In the genomic region with DNA sequence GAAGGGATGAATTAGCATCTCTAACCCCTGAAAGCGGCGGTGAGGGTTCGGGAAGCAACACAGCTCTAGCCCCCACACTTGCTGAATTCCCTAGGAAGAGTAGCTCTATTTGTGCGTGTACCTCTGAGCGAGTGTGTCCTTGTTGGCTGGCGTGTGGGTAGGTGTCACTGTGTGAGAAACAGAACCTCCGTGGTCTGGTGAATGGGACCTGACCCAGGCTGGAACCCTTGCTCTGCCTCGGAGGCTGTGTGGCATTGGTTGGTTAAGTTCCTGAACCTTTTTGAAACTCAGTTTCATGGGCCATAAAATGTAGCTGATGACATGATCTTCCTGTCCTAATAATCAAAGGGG, we compare ENCODE assay signal across 8 cellular contexts. TPM values are rescaled to one million over a fixed set of nuclear protein-coding genes. Genes with fewer than 3 reads are reported as not detected.
A peak's percentile ranks its signal among the peaks of the same experiment; 100 is the strongest.
DNase-seq lines count a peak whose midpoint lies in the region; ATAC-seq, FAIRE-seq and TF ChIP-seq lines count a peak whose summit lies in the region.

No MANE protein-coding gene starts in this region.

- H3K9me3 ChIP-seq in K562 (replicated peaks; ENCODE audit: control insufficient read depth, insufficient read depth, low read depth, low read length): no peaks in the 10 kb centered on the region
- H3K9me3 ChIP-seq in neural progenitor cell (ENCODE audit: low read depth): no peaks in the 10 kb centered on the region
- no peaks in the 10 kb centered on the region for H3K9me3 ChIP-seq in effector memory CD4-positive, alpha-beta T cell (ENCODE audit: control insufficient read depth, low read length)

- 14% methylated on average over 8 of the region's 8 CpGs for WGBS in K562 (ENCODE audit: insufficient coverage, low coverage, missing lambda C conversion rate)

- H3K4me2 ChIP-seq in K562 (ENCODE audit: insufficient read depth, low read length): peak overlapping the region; percentile 95
- H3K4me2 ChIP-seq in neural progenitor cell: peak overlapping the region; percentile 73

- ATAC-seq in HG03045 (IDR thresholded peaks at IDR 0.05; ENCODE audit: unreplicated experiment): peak; percentile 5
- no peak for ATAC-seq in K562

- DNase-seq in GM12865 (ENCODE audit: low read depth) (no peak), K562 (ENCODE audit: extremely low read depth in 1 of 4, low spot score in 3 of 4) (no peak), neural progenitor cell (ENCODE audit: low spot score) (no peak), OCI-M1 (lab: John Stamatoyannopoulos, UW) (no peak), NOMO-1 treated with dmso at 0.1 percent for 144 hours (lab: John Stamatoyannopoulos, UW; ENCODE audit: unreplicated experiment) (no peak), NCI-H748 (lab: John Stamatoyannopoulos, UW; ENCODE audit: unreplicated experiment) (no peak)
- DNase-seq in effector memory CD4-positive, alpha-beta T cell: no peak

- H3F3A ChIP-seq in neural progenitor cell (ENCODE audit: low read depth): no peaks in the 10 kb centered on the region

- H3K27me3 Mint-ChIP-seq in neural progenitor cell (ENCODE audit: insufficient read depth, low read depth): peaks cover 6% of the 10 kb centered on the region

- peak overlapping the region in 1 of 2 experiments; percentile 66; a peak in 1 of 4 replicates for H3K9ac ChIP-seq in K562 (ENCODE audit: insufficient read depth in 1 of 2, low read depth in 2 of 2, low read length in 2 of 2)
- H3K9ac ChIP-seq in neural progenitor cell: no peak overlapping the region

- peaks cover 4% of the 10 kb centered on the region for H3K36me3 Mint-ChIP-seq in neural progenitor cell

- H3K27ac Mint-ChIP-seq in neural progenitor cell: peak overlapping the region; percentile 83

- no peak for TF ChIP-seq RAD21 in K562 (CRISPR knock-in tag; conservative IDR thresholded peaks at IDR 0.05 in 1 of 2, IDR thresholded peaks at IDR 0.05 in 1 of 2)

- no peak for FAIRE-seq in K562 (lab: Jason Lieb, UNC)

- H2AFZ ChIP-seq in K562 (ENCODE audit: low read depth, low read length): peak overlapping the region; percentile 97
- peak overlapping the region; percentile 93 for H2AFZ ChIP-seq in neural progenitor cell (replicated peaks)

- H3K9me1 ChIP-seq in K562 (ENCODE audit: control insufficient read depth, insufficient read depth, low read length): peaks cover 6% of the 10 kb centered on the region

- H3K4me3 Mint-ChIP-seq in neural progenitor cell: peak overlapping the region; percentile 95

- no peaks in the 10 kb centered on the region for H3K27me3 ChIP-seq in K562 (ENCODE audit: control insufficient read depth in 2 of 2, insufficient read depth in 2 of 2, low read length in 2 of 2)
- peaks cover 13% of the 10 kb centered on the region for H3K27me3 ChIP-seq in neural progenitor cell
- H3K27me3 ChIP-seq in effector memory CD4-positive, alpha-beta T cell (replicated peaks; ENCODE audit: control insufficient read depth, insufficient read depth, low read length, poor library complexity, severe bottlenecking): no peaks in the 10 kb centered on the region

- TF ChIP-seq POLR2A in K562 (conservative IDR thresholded peaks at IDR 0.05): no peak

- in situ Hi-C loops in K562 (cut with MboI): no loop called here

- no peak overlapping the region; the same call in 2 of the 3 replicates for H3K27ac ChIP-seq in K562 (ENCODE audit: extremely low read depth, low read depth, low read length)
- H3K27ac ChIP-seq in neural progenitor cell: no peak overlapping the region
- no peak overlapping the region for H3K27ac ChIP-seq in effector memory CD4-positive, alpha-beta T cell (ENCODE audit: insufficient read depth, low read length, poor library complexity, severe bottlenecking)

- TF ChIP-seq CTCF in GM12865 (IDR thresholded peaks at IDR 0.05; ENCODE audit: insufficient read depth, low read depth, low read length, missing control alignments) (no peak), K562 (IDR thresholded peaks at IDR 0.05 in 2 of 3, conservative IDR thresholded peaks at IDR 0.05 in 1 of 3; ENCODE audit: insufficient read depth in 2 of 3, low read depth in 1 of 3, low read length in 3 of 3) (no peak), neural progenitor cell (IDR thresholded peaks at IDR 0.05) (no peak)

- H3K4me1 Mint-ChIP-seq in neural progenitor cell: peaks cover 41% of the 10 kb centered on the region

- CTCF ChIA-PET in K562 (lab: Yijun Ruan, JAX; ENCODE audit: low intra/inter-chr PET ratio): no interaction called here

- no peaks in the 10 kb centered on the region for H3K9me3 Mint-ChIP-seq in neural progenitor cell

- POLR2A ChIA-PET in K562 (lab: Yijun Ruan, JAX): interaction anchor here (0.6 kb wide), 1 partner anchor 10 kb away, joined by 3 read pairs; no protein-coding TSS in a partner anchor

- peaks cover 25 to 40% of the 10 kb centered on the region in 2 experiments; a peak in 4 of 5 replicates for H3K4me1 ChIP-seq in K562 (replicated peaks in 1 of 2; ENCODE audit: control insufficient read depth in 2 of 2, insufficient read depth in 2 of 2, low read length in 2 of 2)
- peaks cover 22% of the 10 kb centered on the region for H3K4me1 ChIP-seq in neural progenitor cell
- peaks cover 35% of the 10 kb centered on the region for H3K4me1 ChIP-seq in effector memory CD4-positive, alpha-beta T cell (ENCODE audit: control insufficient read depth, insufficient read depth, low read length, poor library complexity, severe bottlenecking)

- no TSS peak for BruUV-seq in K562 (replicated peaks; lab: Mats Ljungman, UMichigan)

- H4K20me1 ChIP-seq in K562 (replicated peaks; ENCODE audit: control insufficient read depth, insufficient read depth, low read length): peaks cover 31% of the 10 kb centered on the region; the same call in 1 of the 2 replicates
- peaks cover 38% of the 10 kb centered on the region for H4K20me1 ChIP-seq in neural progenitor cell (ENCODE audit: low read depth)

- no peak for TF ChIP-seq EP300 in K562 (IDR thresholded peaks at IDR 0.05; ENCODE audit: low read length)

- H3K36me3 ChIP-seq in K562 (ENCODE audit: control insufficient read depth, insufficient read depth, low read length) (peaks cover 25% of the 10 kb centered on the region; the same call in 2 of the 3 replicates), neural progenitor cell (no peaks in the 10 kb centered on the region)
- H3K36me3 ChIP-seq in effector memory CD4-positive, alpha-beta T cell (ENCODE audit: control insufficient read depth, insufficient read depth, low read length): peaks cover 19% of the 10 kb centered on the region

- H3K4me3 ChIP-seq in GM12865 (ENCODE audit: low read depth, low read length) (peak overlapping the region; percentile 40), K562 (peak overlapping the region; percentile 62; the same call in 1 of the 2 replicates), neural progenitor cell (peak overlapping the region; percentile 79)
- H3K4me3 ChIP-seq in effector memory CD4-positive, alpha-beta T cell (ENCODE audit: insufficient read depth, low read depth, low read length, poor library complexity, severe bottlenecking): no peak overlapping the region

- intact Hi-C loops in K562 (cut with micrococcal nuclease): loop anchor here (5.0 kb wide), 1 partner anchor 253 kb away; the partner anchor contains the start of gene CISH

- H3K79me2 ChIP-seq in K562 (ENCODE audit: control insufficient read depth, insufficient read depth, low read length) (peaks cover 41% of the 10 kb centered on the region), neural progenitor cell (ENCODE audit: low read depth) (peaks cover 36% of the 10 kb centered on the region)

RNA-seq across cellular contexts. Expression of gene TMEM115, which starts 0.4 kb away (rescaled TPM):
- total RNA-seq in K562 (2011; cell fraction: chromatin; rRNA removed; ENCODE audit: low replicate concordance): 7.7 and 30.8 TPM in 2 replicates
- total RNA-seq in K562 (2011; cell fraction: nucleolus; rRNA removed): 50.7 and 57.4 TPM in 2 replicates
- total RNA-seq in K562 (2011; cell fraction: nucleoplasm; rRNA removed): 23.5 and 25.0 TPM in 2 replicates
- total RNA-seq in K562 (2014; rRNA removed) (26.9 and 31.3 TPM in 2 replicates), K562 (2014; rRNA removed; fragmentation: Illumina TruSeq; extraction: Trizol) (4.0 and 5.9 TPM in 2 replicates), K562 (2015; rRNA removed; fragmentation: Illumina TruSeq; extraction: Trizol) (14.1 and 14.4 TPM in 2 replicates), K562 (2021) (22.5 and 24.8 TPM in 2 replicates), neural progenitor cell (ENCODE audit: low replicate concordance) (6.3 and 28.0 TPM in 2 replicates)
- polyA plus RNA-seq in K562 (2011; rRNA removed) (8.3 and 13.0 TPM in 2 replicates), K562 (2014; fragmentation: Illumina TruSeq; extraction: Trizol) (16.3 and 16.5 TPM in 2 replicates), K562 (2014; fragmentation: Nextera tagmentation; extraction: Ambion mirVana) (1 to 10 TPM; 1.6 to 2.7 TPM), K562 (2014; rRNA removed) (17.1 and 17.3 TPM in 2 replicates)
- 15.9 and 36.8 TPM in 2 replicates for polyA plus RNA-seq in K562 (2011; cell fraction: cytosol; rRNA removed)
- polyA plus RNA-seq in K562 (2011; cell fraction: nucleus; rRNA removed): 16.0 and 23.4 TPM in 2 replicates
- 14.7 and 19.4 TPM in 2 replicates for polyA plus RNA-seq in K562 (2012)
- 5.6 and 7.9 TPM in 2 replicates for polyA minus RNA-seq in K562 (2011; rRNA and poly(A)+ RNA removed)
- 11.5 and 13.2 TPM in 2 replicates for polyA minus RNA-seq in K562 (2011; cell fraction: cytosol; rRNA and poly(A)+ RNA removed)
- polyA minus RNA-seq in K562 (2011; cell fraction: nucleus; rRNA and poly(A)+ RNA removed): 14.7 and 15.9 TPM in 2 replicates

RNA-seq across cellular contexts. Expression of gene CYB561D2, which starts 9.1 kb away (rescaled TPM):
- total RNA-seq in K562 (2011; cell fraction: chromatin; rRNA removed; ENCODE audit: low replicate concordance): 5.4 and 28.5 TPM in 2 replicates
- total RNA-seq in K562 (2011; cell fraction: nucleolus; rRNA removed): 35.3 and 36.0 TPM in 2 replicates
- 16.8 and 20.9 TPM in 2 replicates for total RNA-seq in K562 (2011; cell fraction: nucleoplasm; rRNA removed)
- 13.8 and 18.8 TPM in 2 replicates for total RNA-seq in K562 (2014; rRNA removed)
- 5.1 and 8.9 TPM in 2 replicates for total RNA-seq in K562 (2014; rRNA removed; fragmentation: Illumina TruSeq; extraction: Trizol)
- total RNA-seq in K562 (2015; rRNA removed; fragmentation: Illumina TruSeq; extraction: Trizol): 9.4 and 10.0 TPM in 2 replicates
- total RNA-seq in K562 (2021): 13.6 and 15.1 TPM in 2 replicates
- polyA plus RNA-seq in K562 (2011; rRNA removed): 12.3 and 15.3 TPM in 2 replicates
- polyA plus RNA-seq in K562 (2011; cell fraction: cytosol; rRNA removed): 21.5 and 40.7 TPM in 2 replicates
- 15.0 and 24.7 TPM in 2 replicates for polyA plus RNA-seq in K562 (2011; cell fraction: nucleus; rRNA removed)
- polyA plus RNA-seq in K562 (2012): 14.0 and 15.3 TPM in 2 replicates
- 6.4 and 10.0 TPM in 2 replicates for polyA plus RNA-seq in K562 (2014; fragmentation: Illumina TruSeq; extraction: Trizol)
- polyA plus RNA-seq in K562 (2014; fragmentation: Nextera tagmentation; extraction: Ambion mirVana): 1 to 10 TPM; 4.2 to 9.1 TPM
- 13.6 and 16.6 TPM in 2 replicates for polyA plus RNA-seq in K562 (2014; rRNA removed)
- 4.6 and 8.9 TPM in 2 replicates for polyA minus RNA-seq in K562 (2011; rRNA and poly(A)+ RNA removed)
- polyA minus RNA-seq in K562 (2011; cell fraction: cytosol; rRNA and poly(A)+ RNA removed): 6.6 and 8.0 TPM in 2 replicates
- 7.5 and 8.1 TPM in 2 replicates for polyA minus RNA-seq in K562 (2011; cell fraction: nucleus; rRNA and poly(A)+ RNA removed)
- 2.2 and 13.8 TPM in 2 replicates for total RNA-seq in neural progenitor cell (ENCODE audit: low replicate concordance)

RNA-seq across cellular contexts. Expression of gene NPRL2, which starts 9.2 kb away (rescaled TPM):
- 31.9 and 82.5 TPM in 2 replicates for total RNA-seq in K562 (2011; cell fraction: chromatin; rRNA removed; ENCODE audit: low replicate concordance)
- total RNA-seq in K562 (2011; cell fraction: nucleolus; rRNA removed): 54.7 and 55.0 TPM in 2 replicates
- 34.4 and 38.9 TPM in 2 replicates for total RNA-seq in K562 (2011; cell fraction: nucleoplasm; rRNA removed)
- total RNA-seq in K562 (2014; rRNA removed) (23.1 and 35.9 TPM in 2 replicates), K562 (2014; rRNA removed; fragmentation: Illumina TruSeq; extraction: Trizol) (14.9 and 17.4 TPM in 2 replicates), K562 (2015; rRNA removed; fragmentation: Illumina TruSeq; extraction: Trizol) (18.1 and 23.1 TPM in 2 replicates), K562 (2021) (17.6 and 25.4 TPM in 2 replicates), neural progenitor cell (ENCODE audit: low replicate concordance) (15.5 and 35.7 TPM in 2 replicates)
- polyA plus RNA-seq in K562 (2011; rRNA removed) (40.4 and 47.7 TPM in 2 replicates), K562 (2014; fragmentation: Illumina TruSeq; extraction: Trizol) (23.2 and 24.4 TPM in 2 replicates), K562 (2014; fragmentation: Nextera tagmentation; extraction: Ambion mirVana) (10 to 100 TPM; 27.5 to 40.4 TPM), K562 (2014; rRNA removed) (26.0 and 33.8 TPM in 2 replicates)
- 43.2 and 60.1 TPM in 2 replicates for polyA plus RNA-seq in K562 (2011; cell fraction: cytosol; rRNA removed)
- 134 and 144 TPM in 2 replicates for polyA plus RNA-seq in K562 (2011; cell fraction: nucleus; rRNA removed)
- 21.5 and 25.0 TPM in 2 replicates for polyA plus RNA-seq in K562 (2012)
- 26.6 and 39.0 TPM in 2 replicates for polyA minus RNA-seq in K562 (2011; rRNA and poly(A)+ RNA removed)
- 14.7 and 14.8 TPM in 2 replicates for polyA minus RNA-seq in K562 (2011; cell fraction: cytosol; rRNA and poly(A)+ RNA removed)
- 22.8 and 39.8 TPM in 2 replicates for polyA minus RNA-seq in K562 (2011; cell fraction: nucleus; rRNA and poly(A)+ RNA removed)

RNA-seq across cellular contexts. Expression of gene ZMYND10, which starts 14.2 kb away (rescaled TPM):
- total RNA-seq in K562 (2011; cell fraction: chromatin; rRNA removed; ENCODE audit: low replicate concordance): 4.5 and 12.0 TPM in 2 replicates
- total RNA-seq in K562 (2011; cell fraction: nucleolus; rRNA removed): 9.2 and 9.7 TPM in 2 replicates
- total RNA-seq in K562 (2011; cell fraction: nucleoplasm; rRNA removed): 4.2 and 5.0 TPM in 2 replicates
- 2.7 and 2.8 TPM in 2 replicates for total RNA-seq in K562 (2014; rRNA removed)
- 0.35 and 0.51 TPM in 2 replicates for total RNA-seq in K562 (2014; rRNA removed; fragmentation: Illumina TruSeq; extraction: Trizol)
- total RNA-seq in K562 (2015; rRNA removed; fragmentation: Illumina TruSeq; extraction: Trizol): 0.36 and 0.60 TPM in 2 replicates
- total RNA-seq in K562 (2021): 1.1 and 1.3 TPM in 2 replicates
- polyA plus RNA-seq in K562 (2011; rRNA removed): 0.93 and 2.8 TPM in 2 replicates
- polyA plus RNA-seq in K562 (2011; cell fraction: cytosol; rRNA removed): 1.1 and 1.7 TPM in 2 replicates
- 9.1 and 11.3 TPM in 2 replicates for polyA plus RNA-seq in K562 (2011; cell fraction: nucleus; rRNA removed)
- polyA plus RNA-seq in K562 (2012): 0.99 and 1.8 TPM in 2 replicates
- polyA plus RNA-seq in K562 (2014; fragmentation: Illumina TruSeq; extraction: Trizol): 0.46 and 0.70 TPM in 2 replicates
- under 1 TPM; 0.20 to 0.29 TPM for polyA plus RNA-seq in K562 (2014; fragmentation: Nextera tagmentation; extraction: Ambion mirVana)
- polyA plus RNA-seq in K562 (2014; rRNA removed): 0.88 TPM in 2 replicates
- 0.30 and 0.35 TPM in 2 replicates for polyA minus RNA-seq in K562 (2011; rRNA and poly(A)+ RNA removed)
- not detected in 2 replicates for polyA minus RNA-seq in K562 (2011; cell fraction: cytosol; rRNA and poly(A)+ RNA removed)
- 1.5 and 3.0 TPM in 2 replicates for polyA minus RNA-seq in K562 (2011; cell fraction: nucleus; rRNA and poly(A)+ RNA removed)
- 0.37 and 1.7 TPM in 2 replicates for total RNA-seq in neural progenitor cell (ENCODE audit: low replicate concordance)

RNA-seq across cellular contexts. Expression of gene RASSF1, which starts 19.1 kb away (rescaled TPM):
- total RNA-seq in K562 (2011; cell fraction: chromatin; rRNA removed; ENCODE audit: low replicate concordance): 39.9 and 84.0 TPM in 2 replicates
- 79.0 and 79.5 TPM in 2 replicates for total RNA-seq in K562 (2011; cell fraction: nucleolus; rRNA removed)
- 56.5 and 60.1 TPM in 2 replicates for total RNA-seq in K562 (2011; cell fraction: nucleoplasm; rRNA removed)
- total RNA-seq in K562 (2014; rRNA removed): 38.6 and 51.1 TPM in 2 replicates
- 14.5 and 15.3 TPM in 2 replicates for total RNA-seq in K562 (2014; rRNA removed; fragmentation: Illumina TruSeq; extraction: Trizol)
- 22.1 and 24.6 TPM in 2 replicates for total RNA-seq in K562 (2015; rRNA removed; fragmentation: Illumina TruSeq; extraction: Trizol)
- total RNA-seq in K562 (2021): 32.5 and 32.9 TPM in 2 replicates
- polyA plus RNA-seq in K562 (2011; rRNA removed): 57.1 and 75.8 TPM in 2 replicates
- polyA plus RNA-seq in K562 (2011; cell fraction: cytosol; rRNA removed): 67.7 and 69.8 TPM in 2 replicates
- 96.6 and 97.5 TPM in 2 replicates for polyA plus RNA-seq in K562 (2011; cell fraction: nucleus; rRNA removed)
- polyA plus RNA-seq in K562 (2012): 31.0 and 45.4 TPM in 2 replicates
- polyA plus RNA-seq in K562 (2014; fragmentation: Illumina TruSeq; extraction: Trizol): 22.8 and 27.7 TPM in 2 replicates
- polyA plus RNA-seq in K562 (2014; fragmentation: Nextera tagmentation; extraction: Ambion mirVana): 1 to 10 TPM; 3.6 to 7.0 TPM
- polyA plus RNA-seq in K562 (2014; rRNA removed): 50.8 and 56.8 TPM in 2 replicates
- polyA minus RNA-seq in K562 (2011; rRNA and poly(A)+ RNA removed): 15.3 and 20.9 TPM in 2 replicates
- polyA minus RNA-seq in K562 (2011; cell fraction: cytosol; rRNA and poly(A)+ RNA removed): 18.1 and 21.2 TPM in 2 replicates
- polyA minus RNA-seq in K562 (2011; cell fraction: nucleus; rRNA and poly(A)+ RNA removed): 22.6 and 30.2 TPM in 2 replicates
- total RNA-seq in neural progenitor cell (ENCODE audit: low replicate concordance): 13.7 and 19.5 TPM in 2 replicates
